Comparison of ENCODE assay signal across 8 cellular contexts in genomic region chrX:53320543-53321215, GRCh38. TPM values are rescaled to one million over a fixed set of nuclear protein-coding genes. Genes with fewer than 3 reads are reported as not detected.
DNase-seq lines count a peak whose midpoint lies in the region; ATAC-seq and TF ChIP-seq lines count a peak whose summit lies in the region.

No MANE protein-coding gene starts in this region.

- H3K36me3 ChIP-seq in GM23248 (ENCODE audit: low read depth) = no peaks in the 10 kb centered on the region

- no peak for TF ChIP-seq CTCF in activated B cell treated with CpG ODN at 0.5 μM for 24 hours (IDR thresholded peaks at IDR 0.05)
- TF ChIP-seq CTCF in foreskin fibroblast (IDR thresholded peaks at IDR 0.05; ENCODE audit: low read depth, low read length) = no peak

- no peak overlapping the region for H3K27ac ChIP-seq in GM23248

- no peaks in the 10 kb centered on the region for H3K79me2 ChIP-seq in GM23248 (ENCODE audit: insufficient read depth)

- no peaks in the 10 kb centered on the region for H3F3A ChIP-seq in GM23248 (ENCODE audit: insufficient read depth)

- DNase-seq in GM23248 = peak; percentile 35
- peak; percentile 18 for DNase-seq in activated B cell treated with CpG ODN at 0.5 μM for 24 hours
- peak in 1 of 2 donors; percentile 26 for DNase-seq in foreskin fibroblast
- peak; percentile 77 for DNase-seq in posterior vena cava (ENCODE audit: low spot score)
- DNase-seq in NAMALWA (ENCODE audit: low spot score) = no peak
- no peak for DNase-seq in SW480 (ENCODE audit: low spot score)

- peak overlapping the region; percentile 56; the same call in 1 of the 2 replicates for H3K9ac ChIP-seq in GM23248

- no peak overlapping the region for H3K27ac Mint-ChIP-seq in activated B cell treated with CpG ODN at 0.5 μM for 24 hours

- 0 to 1% methylated on average over 17 to 21 of the region's 71 CpGs for WGBS in GM23248 (ENCODE audit: low coverage in 1 of 2, low lambda C conversion rate in 2 of 2, missing lambda C conversion rate in 2 of 2), 2 experiments

- H3K4me3 Mint-ChIP-seq in activated B cell treated with CpG ODN at 0.5 μM for 24 hours = peak overlapping the region; percentile 50

- H3K27me3 ChIP-seq in GM23248 (replicated peaks; ENCODE audit: insufficient read depth) = no peaks in the 10 kb centered on the region; the same call in 1 of the 2 replicates

- H3K9me3 ChIP-seq in GM23248 (ENCODE audit: low read depth) = no peaks in the 10 kb centered on the region

- CTCF ChIA-PET in activated B cell treated with CpG ODN at 0.5 μM for 24 hours (lab: Charles Lee) = interaction anchor here (1.8 kb wide), 1 partner anchor 9 kb away, joined by 4 read pairs; no protein-coding TSS in a partner anchor

- ATAC-seq in activated B cell treated with CpG ODN at 0.5 μM for 24 hours (ENCODE audit: low read depth) (peak; percentile 41), GM21360 (IDR thresholded peaks at IDR 0.05; ENCODE audit: unreplicated experiment) (no peak), GM18870 (IDR thresholded peaks at IDR 0.05; ENCODE audit: unreplicated experiment) (no peak)

- H3K9me2 ChIP-seq in GM23248 (ENCODE audit: insufficient read depth) = no peaks in the 10 kb centered on the region

- in situ Hi-C loops in GM23248 (cut with MboI) = no loop called here

- H3K4me3 ChIP-seq in GM23248 (peak overlapping the region; percentile 72), foreskin fibroblast (ENCODE audit: low read depth in 1 of 2, low read length in 2 of 2) (peak overlapping the region; percentile 53 to 64)

- H3K9me3 Mint-ChIP-seq in activated B cell treated with CpG ODN at 0.5 μM for 24 hours = no peaks in the 10 kb centered on the region

- no peaks in the 10 kb centered on the region for H4K20me1 ChIP-seq in GM23248 (ENCODE audit: insufficient read depth)

- POLR2A ChIA-PET in activated B cell treated with CpG ODN at 0.5 μM for 24 hours (lab: Charles Lee) = interaction anchor here (0.5 to 1.4 kb wide), 3 partner anchors 93 to 458 kb away, joined by 3 to 8 read pairs (median 4); partner anchors contain the start of genes RIBC1 and SMC1A

- peaks cover 29% of the 10 kb centered on the region for H3K27me3 Mint-ChIP-seq in activated B cell treated with CpG ODN at 0.5 μM for 24 hours

- H3K4me1 ChIP-seq in GM23248 (ENCODE audit: insufficient read depth) = no peaks in the 10 kb centered on the region

- peaks cover 19% of the 10 kb centered on the region for H3K4me1 Mint-ChIP-seq in activated B cell treated with CpG ODN at 0.5 μM for 24 hours

- H3K36me3 Mint-ChIP-seq in activated B cell treated with CpG ODN at 0.5 μM for 24 hours (ENCODE audit: low read depth) = no peaks in the 10 kb centered on the region

- peak overlapping the region; percentile 73 for H3K4me2 ChIP-seq in GM23248 (ENCODE audit: unreplicated experiment)

- intact Hi-C loops in activated B cell treated with CpG ODN at 0.5 μM for 24 hours (cut with micrococcal nuclease) = no loop called here
- intact Hi-C loops in posterior vena cava (cut with DNase I) = no loop called here

- peak overlapping the region; percentile 71 for H2AFZ ChIP-seq in GM23248

RNA-seq across cellular contexts. Expression of gene IQSEC2, which starts 39.3 kb away (rescaled TPM):
- total RNA-seq in GM23248 (2014; rRNA removed; shearing (Covaris generic)) = 10.2 and 11.8 TPM in 2 replicates
- polyA plus RNA-seq in GM23248 (2016; fragmentation: Nextera tagmentation; extraction: Ambion mirVana) = 6.0 and 7.1 TPM in 2 replicates
- 0.24 and 0.53 TPM in 2 replicates for total RNA-seq in activated B cell treated with CpG ODN at 0.5 μM for 24 hours
- 1 to 10 TPM; 8.3 to 9.4 TPM for total RNA-seq in posterior vena cava

Comparison
In these comparisons a context has a peak if more than half of its experiments do, and no peak if none do; other contexts are left out.
1. DNase-seq: peak in GM23248 (single experiment), activated B cell treated with CpG ODN at 0.5 μM for 24 hours (single experiment) and posterior vena cava (single experiment); none in NAMALWA (single experiment) and SW480 (single experiment).